In the genomic region with DNA sequence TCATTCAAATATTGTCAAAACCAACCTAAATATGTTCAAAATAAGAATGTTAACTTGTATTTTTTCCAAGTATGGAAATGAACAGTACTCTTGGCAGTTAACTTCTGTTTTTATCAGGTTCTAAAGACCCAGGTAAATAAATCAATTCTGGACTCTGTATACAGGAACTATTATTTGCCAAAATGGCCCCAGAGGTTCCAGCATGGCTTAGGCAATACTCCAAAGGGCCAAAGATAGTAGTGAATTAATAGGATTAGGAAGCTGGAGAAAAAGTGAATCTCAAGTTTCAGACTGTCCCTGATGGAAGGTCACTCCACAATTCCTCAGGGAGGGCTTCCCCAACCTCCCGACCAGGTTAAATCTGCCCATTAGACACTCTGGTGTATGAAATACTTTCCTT, we compare ENCODE assay signal across 16 cellular contexts.
"Had no signal": no experiment of that assay in that cellular context is flagged by ENCODE, and none has a peak within 500 bp of the region (broad histone marks: within the 10 kb centered on the region; RNA-seq: fewer than 3 reads in every experiment).

No MANE protein-coding gene starts in this region.

- ATAC-seq: gastroesophageal sphincter; heart right ventricle; lower lobe of right lung; pancreas; stimulated activated effector memory CD8-positive, alpha-beta T cell treated with anti-CD3 and anti-CD28 coated beads, Interleukin-12 subunit alpha, Interleukin-12 subunit beta, amount 100 ng/mL, for 72 hours had no signal

- H3K27ac Mint-ChIP-seq: activated CD4-positive, alpha-beta memory T cell treated with anti-CD3 and anti-CD28 coated beads, Interleukin-2, amount 10 ng/mL, durations not matched to agents 7 days and 5 days; endodermal cell; mesothelial cell of epicardium; stimulated activated effector memory CD8-positive, alpha-beta T cell treated with anti-CD3 and anti-CD28 coated beads, Interleukin-12 subunit alpha, Interleukin-12 subunit beta, amount 100 ng/mL, for 72 hours had no signal

- DNase-seq: activated CD4-positive, alpha-beta memory T cell treated with anti-CD3 and anti-CD28 coated beads, Interleukin-2, amount 10 ng/mL, durations not matched to agents 7 days and 5 days; activated CD8-positive, alpha-beta memory T cell treated with anti-CD3 and anti-CD28 coated beads, Interleukin-2, amount 50 U/mL, for 4 hours; activated naive CD4-positive, alpha-beta T cell; amniotic stem cell; dorsolateral prefrontal cortex; endodermal cell; heart right ventricle; lower lobe of right lung; pancreas; T-helper 1 cell; T1000; tibial artery had no signal

- H3K36me3 Mint-ChIP-seq: stimulated activated effector memory CD8-positive, alpha-beta T cell treated with anti-CD3 and anti-CD28 coated beads, Interleukin-12 subunit alpha, Interleukin-12 subunit beta, amount 100 ng/mL, for 72 hours had no signal

- H3K27ac ChIP-seq: dorsolateral prefrontal cortex, heart right ventricle, lower lobe of right lung, pancreas, tibial artery, VCaP had no signal

- H3K9me3 Mint-ChIP-seq: stimulated activated effector memory CD8-positive, alpha-beta T cell treated with anti-CD3 and anti-CD28 coated beads, Interleukin-12 subunit alpha, Interleukin-12 subunit beta, amount 100 ng/mL, for 72 hours had no signal

- H3K4me3 Mint-ChIP-seq: activated CD4-positive, alpha-beta memory T cell treated with anti-CD3 and anti-CD28 coated beads, Interleukin-2, amount 10 ng/mL, durations not matched to agents 7 days and 5 days; endodermal cell; mesothelial cell of epicardium; stimulated activated effector memory CD8-positive, alpha-beta T cell treated with anti-CD3 and anti-CD28 coated beads, Interleukin-12 subunit alpha, Interleukin-12 subunit beta, amount 100 ng/mL, for 72 hours had no signal

- H3K9me3 ChIP-seq: gastroesophageal sphincter, lower lobe of right lung, pancreas, tibial artery had no signal

- H3K4me3 ChIP-seq: dorsolateral prefrontal cortex, gastroesophageal sphincter, heart right ventricle, lower lobe of right lung, pancreas, tibial artery had no signal

- H3K27me3 ChIP-seq: dorsolateral prefrontal cortex, gastroesophageal sphincter, pancreas, tibial artery had no signal

- H3K36me3 ChIP-seq: gastroesophageal sphincter, heart right ventricle, lower lobe of right lung, pancreas, tibial artery had no signal
